1 cellular context compared by ENCODE assay signal in the genomic region with DNA sequence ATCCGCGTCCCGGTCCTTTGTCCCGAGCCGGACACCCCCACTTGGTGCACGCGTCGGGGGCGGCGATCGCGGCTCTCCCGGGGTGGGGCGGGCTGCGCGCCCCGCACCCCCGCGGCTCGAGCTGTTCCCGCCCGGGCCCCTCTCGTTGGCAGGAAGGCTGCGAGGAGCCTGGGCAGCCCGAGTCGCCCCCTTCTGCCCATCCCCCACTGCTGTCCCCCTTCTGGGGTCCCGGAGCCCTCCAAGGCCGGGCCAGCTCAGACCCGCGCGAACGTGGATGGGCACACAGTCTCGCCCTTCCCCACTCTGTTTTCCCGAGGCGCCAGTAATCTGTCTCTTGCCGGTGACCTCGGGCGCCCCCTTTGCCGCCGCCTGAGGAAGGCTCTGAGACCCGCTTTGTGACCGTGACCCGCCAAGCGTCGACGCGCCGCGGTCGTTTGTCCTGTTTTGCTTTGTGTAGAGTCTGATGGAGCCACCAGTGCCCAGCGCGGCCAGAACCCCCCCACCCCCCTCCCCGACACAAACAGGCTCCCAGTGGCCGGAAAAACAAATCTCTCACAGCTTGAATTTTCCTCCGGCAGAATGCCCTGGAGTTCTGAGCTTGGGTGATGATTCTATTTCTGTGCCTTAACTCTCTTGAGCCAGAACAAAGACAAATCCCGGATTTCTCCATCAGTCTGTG.
TF ChIP-seq lines count a peak whose summit lies in the region.

No MANE protein-coding gene starts in this region.

TF ChIP-seq in IMR-90, 13 proteins besides CTCF, POLR2A, EP300 and RAD21 (continued from another document):
- TF ChIP-seq, protein P1, sequence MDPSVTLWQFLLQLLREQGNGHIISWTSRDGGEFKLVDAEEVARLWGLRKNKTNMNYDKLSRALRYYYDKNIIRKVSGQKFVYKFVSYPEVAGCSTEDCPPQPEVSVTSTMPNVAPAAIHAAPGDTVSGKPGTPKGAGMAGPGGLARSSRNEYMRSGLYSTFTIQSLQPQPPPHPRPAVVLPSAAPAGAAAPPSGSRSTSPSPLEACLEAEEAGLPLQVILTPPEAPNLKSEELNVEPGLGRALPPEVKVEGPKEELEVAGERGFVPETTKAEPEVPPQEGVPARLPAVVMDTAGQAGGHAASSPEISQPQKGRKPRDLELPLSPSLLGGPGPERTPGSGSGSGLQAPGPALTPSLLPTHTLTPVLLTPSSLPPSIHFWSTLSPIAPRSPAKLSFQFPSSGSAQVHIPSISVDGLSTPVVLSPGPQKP (IDR thresholded peaks at IDR 0.05; ENCODE audit: borderline replicate concordance, low read depth, low read length), result no peak
- TF ChIP-seq CHD1 (IDR thresholded peaks at IDR 0.05; ENCODE audit: low read depth, low read length) (no peak), RFX5 (IDR thresholded peaks at IDR 0.05; ENCODE audit: low read depth, low read length) (no peak), USF2 (IDR thresholded peaks at IDR 0.05; ENCODE audit: low read depth, low read length) (no peak), BHLHE40 (IDR thresholded peaks at IDR 0.05; ENCODE audit: low read depth, low read length) (no peak), MXI1 (IDR thresholded peaks at IDR 0.05; ENCODE audit: borderline replicate concordance, low read depth, low read length) (no peak), RCOR1 (IDR thresholded peaks at IDR 0.05; ENCODE audit: insufficient replicate concordance, low read length) (no peak), FOS (IDR thresholded peaks at IDR 0.05; ENCODE audit: low read depth, low read length) (no peak), MAZ (IDR thresholded peaks at IDR 0.05; ENCODE audit: borderline replicate concordance, low read depth, low read length) (no peak; the same call in 1 of the 2 replicates), CEBPB (IDR thresholded peaks at IDR 0.05; ENCODE audit: low read depth, low read length) (no peak)
